In the genomic region with DNA sequence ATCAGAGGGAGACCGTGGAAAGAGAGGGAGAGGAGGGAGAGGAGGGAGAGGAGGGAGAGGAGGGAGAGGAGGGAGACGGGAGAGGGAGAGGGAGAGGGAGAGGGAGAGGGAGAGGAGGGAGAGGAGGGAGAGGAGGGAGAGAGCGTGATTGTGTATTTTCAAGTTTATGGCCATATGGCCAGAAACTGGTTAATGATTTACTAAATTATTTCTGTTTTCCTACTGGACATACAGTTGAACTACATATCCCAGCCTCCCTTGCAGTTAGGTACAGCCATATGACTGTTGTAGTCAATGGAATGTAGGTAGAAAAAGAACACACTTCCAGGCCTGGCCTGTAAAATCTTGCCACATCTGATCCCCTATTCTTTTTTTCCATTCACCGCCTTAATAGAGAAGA, we compare ENCODE assay signal across 3 cellular contexts.
A peak's percentile ranks its signal among the peaks of the same experiment; 100 is the strongest.
TF ChIP-seq lines count a peak whose summit lies in the region.

No MANE protein-coding gene starts in this region.

TF ChIP-seq in HEK293, 187 proteins besides CTCF, POLR2A, EP300 and RAD21:
- TF ChIP-seq, protein P1, sequence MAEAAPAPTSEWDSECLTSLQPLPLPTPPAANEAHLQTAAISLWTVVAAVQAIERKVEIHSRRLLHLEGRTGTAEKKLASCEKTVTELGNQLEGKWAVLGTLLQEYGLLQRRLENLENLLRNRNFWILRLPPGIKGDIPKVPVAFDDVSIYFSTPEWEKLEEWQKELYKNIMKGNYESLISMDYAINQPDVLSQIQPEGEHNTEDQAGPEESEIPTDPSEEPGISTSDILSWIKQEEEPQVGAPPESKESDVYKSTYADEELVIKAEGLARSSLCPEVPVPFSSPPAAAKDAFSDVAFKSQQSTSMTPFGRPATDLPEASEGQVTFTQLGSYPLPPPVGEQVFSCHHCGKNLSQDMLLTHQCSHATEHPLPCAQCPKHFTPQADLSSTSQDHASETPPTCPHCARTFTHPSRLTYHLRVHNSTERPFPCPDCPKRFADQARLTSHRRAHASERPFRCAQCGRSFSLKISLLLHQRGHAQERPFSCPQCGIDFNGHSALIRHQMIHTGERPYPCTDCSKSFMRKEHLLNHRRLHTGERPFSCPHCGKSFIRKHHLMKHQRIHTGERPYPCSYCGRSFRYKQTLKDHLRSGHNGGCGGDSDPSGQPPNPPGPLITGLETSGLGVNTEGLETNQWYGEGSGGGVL (tag by site-specific recombination; IDR thresholded peaks at IDR 0.05) = 0 out of 2 replicates have a peak, but pooled peaks have one; percentile 37

TF ChIP-seq in GM12878, 131 proteins besides CTCF, POLR2A, EP300 and RAD21:
- TF ChIP-seq SIX5 (IDR thresholded peaks at IDR 0.05; ENCODE audit: low read depth, low read length, severe bottlenecking) = peak; percentile 48
- TF ChIP-seq HCFC1 (IDR thresholded peaks at IDR 0.05; ENCODE audit: low read length) = peak; percentile 58; the same call in 1 of the 2 replicates

TF ChIP-seq in HepG2, 621 proteins besides CTCF, POLR2A, EP300 and RAD21:
- TF ChIP-seq, protein P2, sequence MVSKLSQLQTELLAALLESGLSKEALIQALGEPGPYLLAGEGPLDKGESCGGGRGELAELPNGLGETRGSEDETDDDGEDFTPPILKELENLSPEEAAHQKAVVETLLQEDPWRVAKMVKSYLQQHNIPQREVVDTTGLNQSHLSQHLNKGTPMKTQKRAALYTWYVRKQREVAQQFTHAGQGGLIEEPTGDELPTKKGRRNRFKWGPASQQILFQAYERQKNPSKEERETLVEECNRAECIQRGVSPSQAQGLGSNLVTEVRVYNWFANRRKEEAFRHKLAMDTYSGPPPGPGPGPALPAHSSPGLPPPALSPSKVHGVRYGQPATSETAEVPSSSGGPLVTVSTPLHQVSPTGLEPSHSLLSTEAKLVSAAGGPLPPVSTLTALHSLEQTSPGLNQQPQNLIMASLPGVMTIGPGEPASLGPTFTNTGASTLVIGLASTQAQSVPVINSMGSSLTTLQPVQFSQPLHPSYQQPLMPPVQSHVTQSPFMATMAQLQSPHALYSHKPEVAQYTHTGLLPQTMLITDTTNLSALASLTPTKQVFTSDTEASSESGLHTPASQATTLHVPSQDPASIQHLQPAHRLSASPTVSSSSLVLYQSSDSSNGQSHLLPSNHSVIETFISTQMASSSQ (IDR thresholded peaks at IDR 0.05; ENCODE audit: low read depth) = peak; percentile 81
- TF ChIP-seq, protein P2 (CRISPR knock-in tag; IDR thresholded peaks at IDR 0.05; ENCODE audit: borderline replicate concordance) = peak; percentile 58; the same call in 1 of the 2 replicates
- TF ChIP-seq HCFC1 (IDR thresholded peaks at IDR 0.05; ENCODE audit: low read depth, low read length) (peak; percentile 62; the same call in 1 of the 2 replicates), SUZ12 (IDR thresholded peaks at IDR 0.05; ENCODE audit: low read depth, low read length) (peak; percentile 39), PCBP2 (optimal IDR thresholded peaks at IDR 0.05; ENCODE audit: low read depth, low read length, poor library complexity, severe bottlenecking) (peak; percentile 81), ZNF263 (CRISPR knock-in tag; IDR thresholded peaks at IDR 0.05) (peak; percentile 84), THAP11 (CRISPR knock-in tag; IDR thresholded peaks at IDR 0.05) (peak; percentile 96), ZNF143 (CRISPR knock-in tag; IDR thresholded peaks at IDR 0.05) (peak; percentile 80), HNRNPK (IDR thresholded peaks at IDR 0.05; ENCODE audit: low read depth, low read length, poor library complexity, severe bottlenecking) (peak; percentile 88), PCBP1 (IDR thresholded peaks at IDR 0.05; ENCODE audit: borderline replicate concordance, low read depth, low read length) (0 out of 2 replicates have a peak, but pooled peaks have one; percentile 42)
